ENCODE assay signal across 13 cellular contexts in genomic region chr1:198220428-198220827, GRCh38.
DNase-seq lines count a peak whose midpoint lies in the region; ATAC-seq, FAIRE-seq and TF ChIP-seq lines count a peak whose summit lies in the region.
"Had no signal": no experiment of that assay in that cellular context is flagged by ENCODE, and none has a peak within 500 bp of the region (broad histone marks: within the 10 kb centered on the region; RNA-seq: fewer than 3 reads in every experiment).

No MANE protein-coding gene starts in this region.

- BruUV-seq in Panc1 (replicated peaks; lab: Mats Ljungman, UMichigan), result no TSS peak

- H3K27me3 ChIP-seq in Panc1 (ENCODE audit: control insufficient read depth, insufficient read depth, low read length) (no peaks in the 10 kb centered on the region), osteoblast (ENCODE audit: insufficient read depth, low read length) (no peaks in the 10 kb centered on the region)

- H3K4me2 ChIP-seq in osteoblast (ENCODE audit: insufficient read depth, low read length), result peak overlapping the region; percentile 46

- H3K4me3 ChIP-seq in Panc1 (ENCODE audit: low read depth in 2 of 2, low read length in 2 of 2), result no peak overlapping the region
- H3K4me3 ChIP-seq in osteoblast (ENCODE audit: insufficient read depth, low read length), result no peak overlapping the region

- DNase-seq in H54 (ENCODE audit: insufficient read length, low spot score), result no peak
- DNase-seq in Panc1 (ENCODE audit: low read depth, low spot score), result peak; percentile 36
- peak; percentile 79 for DNase-seq in epithelial cell of prostate (ENCODE audit: low read depth, low spot score)
- no peak for DNase-seq in osteoblast (ENCODE audit: insufficient read length, low spot score, missing footprints)
- no peak for DNase-seq in SK-N-DZ (ENCODE audit: low spot score)
- DNase-seq in NCI-H510A (lab: John Stamatoyannopoulos, UW), result no peak
- no peak for DNase-seq in left colon
- DNase-seq: activated CD8-positive, alpha-beta T cell treated with anti-CD3 and anti-CD28 coated beads, Interleukin-2, amount 10 ng/mL, durations not matched to agents 7 days and 5 days; DMS 273 treated with DMSO at 0.1 percent for 48 hours; NCI-H187 treated with DMSO at 0.1 percent for 48 hours; nephron progenitor cell had no signal

- H3K9me3 ChIP-seq in Panc1 (ENCODE audit: control insufficient read depth, insufficient read depth, low read depth, low read length) (peaks cover 2% of the 10 kb centered on the region; the same call in 1 of the 2 replicates), osteoblast (ENCODE audit: low read depth, low read length) (no peaks in the 10 kb centered on the region)

- H2AFZ ChIP-seq in osteoblast (ENCODE audit: low read length), result no peak overlapping the region

- no peak overlapping the region for H3K27ac ChIP-seq in Panc1 (ENCODE audit: low read length)
- peak overlapping the region; percentile 56 for H3K27ac ChIP-seq in epithelial cell of prostate
- peak overlapping the region; percentile 76 for H3K27ac ChIP-seq in osteoblast (ENCODE audit: low read depth, low read length)
- H3K27ac ChIP-seq: HL-60 had no signal

- peak; percentile 97 for FAIRE-seq in H54 (lab: Jason Lieb, UNC)

- no peaks in the 10 kb centered on the region for H3K4me1 ChIP-seq in Panc1 (ENCODE audit: control insufficient read depth, insufficient read depth, low read length)
- peaks cover 15% of the 10 kb centered on the region for H3K4me1 ChIP-seq in osteoblast (ENCODE audit: insufficient read depth, low read length)

- H3K36me3 ChIP-seq in Panc1 (ENCODE audit: control insufficient read depth, insufficient read depth, low read length) (no peaks in the 10 kb centered on the region), osteoblast (ENCODE audit: insufficient read depth, low read length) (peaks cover 22% of the 10 kb centered on the region)

- TF ChIP-seq CTCF in Panc1 (IDR thresholded peaks at IDR 0.05) (no peak), osteoblast (IDR thresholded peaks at IDR 0.05; ENCODE audit: extremely low read depth, low read depth, low read length) (no peak)

- POLR2A ChIA-PET in Panc1 (lab: Charles Lee), result no interaction called here

- intact Hi-C loops in Panc1 (cut with micrococcal nuclease; ENCODE audit: unreplicated experiment) (no loop called here), left colon (cut with DNase I, micrococcal nuclease) (no loop called here)

- peak; percentile 63 for ATAC-seq in Panc1
- no peak for ATAC-seq in GM18870 (IDR thresholded peaks at IDR 0.05; ENCODE audit: unreplicated experiment)
- ATAC-seq in left colon, result no peak
- ATAC-seq: activated CD8-positive, alpha-beta T cell treated with anti-CD3 and anti-CD28 coated beads, Interleukin-2, amount 10 ng/mL, durations not matched to agents 7 days and 5 days had no signal

- CTCF ChIA-PET in Panc1 (lab: Charles Lee), result no interaction called here

- H4K20me1 ChIP-seq in osteoblast (ENCODE audit: insufficient read depth, low read length), result peaks cover 12% of the 10 kb centered on the region

- no peak for TF ChIP-seq POLR2A in H54 (IDR thresholded peaks at IDR 0.05; ENCODE audit: low read depth, low read length)

- H3K79me2 ChIP-seq in osteoblast (ENCODE audit: insufficient read depth, low read length), result peaks cover 75% of the 10 kb centered on the region

- in situ Hi-C loops in Panc1 (cut with HindIII; ENCODE audit: low pct_unique_long_range_greater_than_20kb, low sequenced_read_pairs), result no loop called here

Comparison
In these comparisons a context has a peak if more than half of its experiments do, and no peak if none do; other contexts are left out.
1. DNase-seq: peak in Panc1 (single experiment) and epithelial cell of prostate (single experiment); none in H54 (single experiment), osteoblast (single experiment), SK-N-DZ (single experiment), NCI-H510A (single experiment) and left colon (0 of 2).